Comparison of ENCODE assay signal across 12 cellular contexts in the genomic region with DNA sequence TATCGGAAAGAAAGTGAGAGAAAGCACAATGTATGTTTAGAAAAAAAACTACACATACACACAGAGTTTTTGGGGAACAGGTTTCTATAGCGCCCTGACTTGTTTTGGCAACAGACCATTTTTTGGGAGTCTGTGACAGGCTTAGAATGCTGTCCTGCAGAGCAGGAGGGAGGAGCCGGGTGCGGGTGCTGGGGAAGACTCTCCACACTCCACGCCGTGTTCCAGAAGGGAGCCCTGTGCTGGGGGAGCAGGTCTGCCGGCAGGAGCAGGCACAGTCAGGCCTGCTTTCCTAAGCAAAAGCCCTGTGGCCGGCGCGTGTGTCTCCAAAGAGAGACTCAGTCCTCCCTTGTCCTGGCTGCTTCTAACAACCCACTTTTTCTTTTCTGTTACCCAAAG. TPM values are rescaled to one million over a fixed set of nuclear protein-coding genes. Genes with fewer than 3 reads are reported as not detected.
DNase-seq lines count a peak whose midpoint lies in the region; ATAC-seq, FAIRE-seq and TF ChIP-seq lines count a peak whose summit lies in the region.
"Had no signal": no experiment of that assay in that cellular context is flagged by ENCODE, and none has a peak within 500 bp of the region (broad histone marks: within the 10 kb centered on the region; RNA-seq: fewer than 3 reads in every experiment).

No MANE protein-coding gene starts in this region.

- 28 to 32% methylated on average over 10 of the region's 10 CpGs for WGBS in heart right ventricle, 2 donors
- 80 to 83% methylated on average over 10 of the region's 10 CpGs for WGBS in pancreas, 2 donors

- no peak for ATAC-seq in natural killer cell treated with Interleukin-12 subunit alpha and Interleukin-12 subunit beta and Interleukin-15 and Interleukin-18, amount 100 ng/mL, for 72 hours
- ATAC-seq in natural killer cell (no peak), heart right ventricle (peak; percentile 17 to 74 (median 51)), pancreas (no peak), GM21619 (IDR thresholded peaks at IDR 0.05; ENCODE audit: unreplicated experiment) (no peak)
- ATAC-seq: A549 had no signal

- H3K27me3 Mint-ChIP-seq in natural killer cell treated with Interleukin-12 subunit alpha and Interleukin-12 subunit beta and Interleukin-15 and Interleukin-18, amount 100 ng/mL, for 72 hours = no peaks in the 10 kb centered on the region
- H3K27me3 Mint-ChIP-seq in natural killer cell (ENCODE audit: low read depth in 2 of 2) = no peaks in the 10 kb centered on the region

- H3K27ac ChIP-seq in heart right ventricle (peak overlapping the region; percentile 79 to 96 (median 88)), pancreas (peak overlapping the region in 3 of 4 donors; percentile 22 to 44 (median 43))
- H3K27ac ChIP-seq: A549 had no signal

- H3K4me1 Mint-ChIP-seq in natural killer cell treated with Interleukin-12 subunit alpha and Interleukin-12 subunit beta and Interleukin-15 and Interleukin-18, amount 100 ng/mL, for 72 hours (ENCODE audit: low read depth in 2 of 2) = peaks cover 14 to 16% of the 10 kb centered on the region in 2 donors
- H3K4me1 Mint-ChIP-seq in natural killer cell = peaks cover 17% of the 10 kb centered on the region in 2 donors

- no peaks in the 10 kb centered on the region for H3K9me3 Mint-ChIP-seq in natural killer cell treated with Interleukin-12 subunit alpha and Interleukin-12 subunit beta and Interleukin-15 and Interleukin-18, amount 100 ng/mL, for 72 hours
- no peaks in the 10 kb centered on the region for H3K9me3 Mint-ChIP-seq in natural killer cell
- H3K9me3 Mint-ChIP-seq: stimulated activated naive CD8-positive, alpha-beta T cell treated with anti-CD3 and anti-CD28 coated beads, Interleukin-15, Interleukin-2, amounts not matched to agents 100 ng/mL and 50 ng/mL, for 24 hours had no signal

- peak overlapping the region in 8 of 10 donors; percentile 6 to 39 (median 20) for H3K4me3 ChIP-seq in heart right ventricle
- H3K4me3 ChIP-seq in pancreas = no peak overlapping the region
- H3K4me3 ChIP-seq: A549, spleen had no signal

- no peak overlapping the region for H3K4me3 Mint-ChIP-seq in natural killer cell treated with Interleukin-12 subunit alpha and Interleukin-12 subunit beta and Interleukin-15 and Interleukin-18, amount 100 ng/mL, for 72 hours
- no peak overlapping the region for H3K4me3 Mint-ChIP-seq in natural killer cell
- H3K4me3 Mint-ChIP-seq: stimulated activated naive CD8-positive, alpha-beta T cell treated with anti-CD3 and anti-CD28 coated beads, Interleukin-15, Interleukin-2, amounts not matched to agents 100 ng/mL and 50 ng/mL, for 24 hours had no signal

- DNase-seq in natural killer cell treated with Interleukin-12 subunit alpha and Interleukin-12 subunit beta and Interleukin-15 and Interleukin-18, amount 100 ng/mL, for 72 hours (ENCODE audit: low spot score) = peak; percentile 13
- DNase-seq in natural killer cell (no peak), heart right ventricle (peak; percentile 75 to 77), pancreas (peak in 1 of 6 donors; percentile 40), NCI-H2107 treated with DMSO at 0.1 percent for 48 hours (lab: John Stamatoyannopoulos, UW; ENCODE audit: unreplicated experiment) (no peak), MV-4-11 (lab: John Stamatoyannopoulos, UW) (no peak), GDM1 (lab: John Stamatoyannopoulos, UW) (no peak)
- DNase-seq: spleen had no signal

- H3K27me3 ChIP-seq in heart right ventricle = no peaks in the 10 kb centered on the region
- no peaks in the 10 kb centered on the region for H3K27me3 ChIP-seq in pancreas
- H3K27me3 ChIP-seq: spleen had no signal

- H3K27ac Mint-ChIP-seq in natural killer cell treated with Interleukin-12 subunit alpha and Interleukin-12 subunit beta and Interleukin-15 and Interleukin-18, amount 100 ng/mL, for 72 hours = no peak overlapping the region
- H3K27ac Mint-ChIP-seq in natural killer cell = no peak overlapping the region
- H3K27ac Mint-ChIP-seq: stimulated activated naive CD8-positive, alpha-beta T cell treated with anti-CD3 and anti-CD28 coated beads, Interleukin-15, Interleukin-2, amounts not matched to agents 100 ng/mL and 50 ng/mL, for 24 hours had no signal

- peaks cover 0 to 49% (median 6%) of the 10 kb centered on the region in 9 donors for H3K36me3 ChIP-seq in heart right ventricle
- peaks cover 0 to 14% (median 0%) of the 10 kb centered on the region in 3 donors for H3K36me3 ChIP-seq in pancreas

- FAIRE-seq in pancreas (lab: Jason Lieb, UNC) = no peak
- FAIRE-seq: A549, G401.6 had no signal

- H3K36me3 Mint-ChIP-seq in natural killer cell treated with Interleukin-12 subunit alpha and Interleukin-12 subunit beta and Interleukin-15 and Interleukin-18, amount 100 ng/mL, for 72 hours = no peaks in the 10 kb centered on the region
- H3K36me3 Mint-ChIP-seq in natural killer cell = no peaks in the 10 kb centered on the region

- no peaks in the 10 kb centered on the region for H3K9me3 ChIP-seq in heart right ventricle
- no peaks in the 10 kb centered on the region for H3K9me3 ChIP-seq in pancreas
- H3K9me3 ChIP-seq: A549, spleen had no signal

- TF ChIP-seq CTCF in natural killer cell (IDR thresholded peaks at IDR 0.05) = no peak
- TF ChIP-seq CTCF in heart right ventricle (IDR thresholded peaks at IDR 0.05) = no peak
- no peak for TF ChIP-seq CTCF in pancreas (IDR thresholded peaks at IDR 0.05)

- H3K4me1 ChIP-seq in heart right ventricle = peaks cover 69 to 100% (median 93%) of the 10 kb centered on the region in 9 donors
- H3K4me1 ChIP-seq in pancreas = peaks cover 3 to 30% (median 22%) of the 10 kb centered on the region in 3 donors

- intact Hi-C loops in natural killer cell (cut with micrococcal nuclease) (no loop called here), heart right ventricle (cut with DNase I) (loop anchor here in 3 of 10 donors (1.0 to 5.0 kb wide), 3 partner anchors 22 to 52 kb away; no protein-coding TSS in a partner anchor), pancreas (cut with DNase I) (no loop called here)

RNA-seq across cellular contexts. Expression of gene CD9, which starts 26.5 kb away (rescaled TPM):
- 1 to 10 TPM; 1.1 to 3.3 TPM for total RNA-seq in natural killer cell treated with Interleukin-12 subunit alpha and Interleukin-12 subunit beta and Interleukin-15 and Interleukin-18, amount 100 ng/mL, for 72 hours
- total RNA-seq in natural killer cell = 10 to 100 TPM in 1 of 3 donors, 1 to 10 TPM in 2; 2.1 to 55.9 (median 8.0) TPM
- total RNA-seq in heart right ventricle = 10 to 100 TPM; 24.8 to 70.4 (median 52.8) TPM
- 100 to 1,000 TPM in 1 of 2 donors, 10 to 100 TPM in 1; 52.3 to 109 TPM for polyA plus RNA-seq in heart right ventricle
- total RNA-seq in pancreas = 100 to 1,000 TPM in 1 of 6 donors, 10 to 100 TPM in 5; 28.6 to 108 (median 33.8) TPM
- 10 to 100 TPM; 25.1 to 85.6 TPM for polyA plus RNA-seq in pancreas

Comparison
In these comparisons a context has a peak if more than half of its experiments do, and no peak if none do; other contexts are left out.
1. DNase-seq: peak in natural killer cell treated with Interleukin-12 subunit alpha and Interleukin-12 subunit beta and Interleukin-15 and Interleukin-18, amount 100 ng/mL, for 72 hours (single experiment) and heart right ventricle (2 of 2); none in natural killer cell (single experiment), NCI-H2107 treated with DMSO at 0.1 percent for 48 hours (single experiment), MV-4-11 (single experiment) and GDM1 (single experiment).
2. ATAC-seq: peak in heart right ventricle (8 of 8); none in natural killer cell treated with Interleukin-12 subunit alpha and Interleukin-12 subunit beta and Interleukin-15 and Interleukin-18, amount 100 ng/mL, for 72 hours (0 of 2), natural killer cell (0 of 3), pancreas (0 of 4) and GM21619 (single experiment).
3. H3K4me3 ChIP-seq: peak in heart right ventricle (8 of 10); none in pancreas (0 of 4).